Comparison of ENCODE assay signal across 17 cellular contexts in genomic region chr9:89635816-89636215, GRCh38. TPM values are rescaled to one million over a fixed set of nuclear protein-coding genes. Genes with fewer than 3 reads are reported as not detected.
DNase-seq lines count a peak whose midpoint lies in the region; ATAC-seq and TF ChIP-seq lines count a peak whose summit lies in the region.
"Had no signal": no experiment of that assay in that cellular context is flagged by ENCODE, and none has a peak within 500 bp of the region (broad histone marks: within the 10 kb centered on the region; RNA-seq: fewer than 3 reads in every experiment).

No MANE protein-coding gene starts in this region.

- peak; percentile 91 for DNase-seq in A172 (ENCODE audit: low spot score)
- peak; percentile 9 for DNase-seq in MG63
- DNase-seq in RWPE2 (ENCODE audit: low spot score): no peak
- DNase-seq in kidney glomerular epithelial cell (lab: John Stamatoyannopoulos, UW): peak; percentile 70
- DNase-seq in NAMALWA (ENCODE audit: low spot score): no peak
- no peak for DNase-seq in AG08395 (ENCODE audit: low spot score)
- DNase-seq in activated naive CD8-positive, alpha-beta T cell treated with anti-CD3 and anti-CD28 coated beads for 36 hours: no peak
- DNase-seq: activated gamma-delta T cell treated with Interleukin-2 at 50 U/mL for 16 hours; Caco-2; effector CD8-positive, alpha-beta T cell; foreskin melanocyte; IMR-90; WERI-Rb-1 had no signal

- no peaks in the 10 kb centered on the region for H3K36me3 Mint-ChIP-seq in activated naive CD8-positive, alpha-beta T cell treated with anti-CD3 and anti-CD28 coated beads for 36 hours

- no peaks in the 10 kb centered on the region for H3K4me1 Mint-ChIP-seq in activated naive CD8-positive, alpha-beta T cell treated with anti-CD3 and anti-CD28 coated beads for 36 hours

- no peaks in the 10 kb centered on the region for H3K27me3 ChIP-seq in MG63
- no peaks in the 10 kb centered on the region for H3K27me3 ChIP-seq in RWPE2 (ENCODE audit: insufficient read depth, poor library complexity, severe bottlenecking)
- H3K27me3 ChIP-seq: cardiac muscle cell, ovary had no signal

- no peak overlapping the region for H3K27ac Mint-ChIP-seq in activated naive CD8-positive, alpha-beta T cell treated with anti-CD3 and anti-CD28 coated beads for 36 hours

- ATAC-seq in RWPE2 (ENCODE audit: low read depth) (peak; percentile 18; the same call in 1 of the 3 replicates), GM21526 (IDR thresholded peaks at IDR 0.05; ENCODE audit: low FRiP score, unreplicated experiment) (no peak)

- H3K36me3 ChIP-seq in MG63: no peaks in the 10 kb centered on the region
- no peaks in the 10 kb centered on the region for H3K36me3 ChIP-seq in RWPE2 (ENCODE audit: low read depth)
- H3K36me3 ChIP-seq: cardiac muscle cell, ovary, WERI-Rb-1 had no signal

- TF ChIP-seq CTCF in RWPE2 (IDR thresholded peaks at IDR 0.05; ENCODE audit: poor library complexity, severe bottlenecking): no peak

- H3K9me3 ChIP-seq in MG63 (no peaks in the 10 kb centered on the region), RWPE2 (ENCODE audit: severe bottlenecking) (no peaks in the 10 kb centered on the region)
- H3K9me3 ChIP-seq: Caco-2, ovary had no signal

- no peak overlapping the region for H3K27ac ChIP-seq in RWPE2 (ENCODE audit: poor library complexity, severe bottlenecking)
- H3K27ac ChIP-seq: cardiac muscle cell, ovary, SK-N-MC, WERI-Rb-1 had no signal

- H3K4me3 ChIP-seq in MG63: no peak overlapping the region
- no peak overlapping the region for H3K4me3 ChIP-seq in RWPE2 (ENCODE audit: severe bottlenecking)
- H3K4me3 ChIP-seq: cardiac muscle cell, ovary, SK-N-MC had no signal

- peaks cover 12% of the 10 kb centered on the region for H3K4me1 ChIP-seq in RWPE2 (ENCODE audit: insufficient read depth, poor library complexity, severe bottlenecking)

- H3K4me3 Mint-ChIP-seq in activated naive CD8-positive, alpha-beta T cell treated with anti-CD3 and anti-CD28 coated beads for 36 hours: no peak overlapping the region

- H3K27me3 Mint-ChIP-seq in activated naive CD8-positive, alpha-beta T cell treated with anti-CD3 and anti-CD28 coated beads for 36 hours: no peaks in the 10 kb centered on the region

- H3K9me3 Mint-ChIP-seq in activated naive CD8-positive, alpha-beta T cell treated with anti-CD3 and anti-CD28 coated beads for 36 hours: no peaks in the 10 kb centered on the region

RNA-seq across cellular contexts. Expression of gene GADD45G, which starts 31.0 kb away (rescaled TPM):
- total RNA-seq in A172 (2014; rRNA removed; shearing (Covaris generic)): 6.0 and 10.2 TPM in 2 replicates
- total RNA-seq in MG63 (2014; rRNA removed; shearing (Covaris generic); ENCODE audit: low replicate concordance): 3.5 TPM in 1 of 2 replicates, not detected in the other
- total RNA-seq in activated naive CD8-positive, alpha-beta T cell treated with anti-CD3 and anti-CD28 coated beads for 36 hours: 1 to 10 TPM; 1.4 to 1.8 TPM
- total RNA-seq: IMR-90 had no signal

Comparison
In these comparisons a context has a peak if more than half of its experiments do, and no peak if none do; other contexts are left out.
1. DNase-seq: peak in A172 (single experiment), MG63 (single experiment) and kidney glomerular epithelial cell (single experiment); none in RWPE2 (single experiment), NAMALWA (single experiment), AG08395 (single experiment) and activated naive CD8-positive, alpha-beta T cell treated with anti-CD3 and anti-CD28 coated beads for 36 hours (single experiment).